15 cellular contexts compared by ENCODE assay signal in genomic region chr4:95544433-95545103, GRCh38. TPM values are rescaled to one million over a fixed set of nuclear protein-coding genes. Genes with fewer than 3 reads are reported as not detected.
DNase-seq lines count a peak whose midpoint lies in the region; ATAC-seq and TF ChIP-seq lines count a peak whose summit lies in the region.
"Had no signal": no experiment of that assay in that cellular context is flagged by ENCODE, and none has a peak within 500 bp of the region (broad histone marks: within the 10 kb centered on the region; RNA-seq: fewer than 3 reads in every experiment).

No MANE protein-coding gene starts in this region.

- TF ChIP-seq POLR2A in HCT116 (IDR thresholded peaks at IDR 0.05; ENCODE audit: borderline replicate concordance, extremely low read depth, insufficient read depth, insufficient read length), result no peak

- no peaks in the 10 kb centered on the region for H3K79me2 ChIP-seq in HCT116 (ENCODE audit: insufficient read depth, low read length)
- no peaks in the 10 kb centered on the region for H3K79me2 ChIP-seq in PC-9 (ENCODE audit: low read depth)

- no peaks in the 10 kb centered on the region for H3K27me3 ChIP-seq in HCT116 (ENCODE audit: insufficient read depth, low read length)
- H3K27me3 ChIP-seq in Panc1 (ENCODE audit: control insufficient read depth, insufficient read depth, low read length), result no peaks in the 10 kb centered on the region
- H3K27me3 ChIP-seq in PC-9 (ENCODE audit: insufficient read depth, low read depth), result no peaks in the 10 kb centered on the region

- H3K9ac ChIP-seq in HCT116 (ENCODE audit: low read length), result no peak overlapping the region

- H3K9me3 ChIP-seq in HCT116 (ENCODE audit: control insufficient read depth in 1 of 2, insufficient read depth in 1 of 2, low read depth in 1 of 2, low read length in 2 of 2), result no peaks in the 10 kb centered on the region
- no peaks in the 10 kb centered on the region for H3K9me3 ChIP-seq in Panc1 (ENCODE audit: control insufficient read depth, insufficient read depth, low read depth, low read length)
- H3K9me3 ChIP-seq in PC-9 (ENCODE audit: insufficient read depth, low read depth), result no peaks in the 10 kb centered on the region
- H3K9me3 ChIP-seq: lower lobe of right lung had no signal

- in situ Hi-C loops in Panc1 (cut with HindIII; ENCODE audit: low pct_unique_long_range_greater_than_20kb, low sequenced_read_pairs), result no loop called here

- H4K20me1 ChIP-seq in HCT116 (ENCODE audit: insufficient read depth) (no peaks in the 10 kb centered on the region), PC-9 (ENCODE audit: insufficient read depth) (no peaks in the 10 kb centered on the region)

- RAD21 ChIA-PET in HCT116 (lab: Charles Lee; ENCODE audit: low non-redundant PET in 1 of 2, low total read pairs in 2 of 2, uncharacterized antibody in 2 of 2, unreplicated experiment in 2 of 2), result no interaction called here

- no peaks in the 10 kb centered on the region for H3K36me3 ChIP-seq in HCT116 (ENCODE audit: control insufficient read depth in 1 of 2, insufficient read depth in 2 of 2, low read length in 2 of 2)
- H3K36me3 ChIP-seq in Panc1 (ENCODE audit: control insufficient read depth, insufficient read depth, low read length), result no peaks in the 10 kb centered on the region
- H3K36me3 ChIP-seq in PC-9 (ENCODE audit: low read depth), result no peaks in the 10 kb centered on the region
- H3K36me3 ChIP-seq: lower lobe of right lung had no signal

- H3K9me2 ChIP-seq in HCT116 (ENCODE audit: insufficient read depth) (no peaks in the 10 kb centered on the region), PC-9 (ENCODE audit: insufficient read depth) (no peaks in the 10 kb centered on the region)

- H3K4me1 ChIP-seq in HCT116 (ENCODE audit: control insufficient read depth in 1 of 2, insufficient read depth in 2 of 2, low read length in 2 of 2) (no peaks in the 10 kb centered on the region), Panc1 (ENCODE audit: control insufficient read depth, insufficient read depth, low read length) (peaks cover 16% of the 10 kb centered on the region; the same call in 1 of the 2 replicates), PC-9 (replicated peaks; ENCODE audit: insufficient read depth) (no peaks in the 10 kb centered on the region)

- no peaks in the 10 kb centered on the region for H3K36me3 Mint-ChIP-seq in activated naive CD8-positive, alpha-beta T cell treated with anti-CD3 and anti-CD28 coated beads for 36 hours
- H3K36me3 Mint-ChIP-seq: CD8-positive, alpha-beta T cell had no signal

- H3F3A ChIP-seq in PC-9 (ENCODE audit: insufficient read depth, low read depth), result no peaks in the 10 kb centered on the region

- POLR2A ChIA-PET in HCT116 (lab: Charles Lee) (no interaction called here), Panc1 (lab: Charles Lee) (no interaction called here), PC-9 (lab: Charles Lee; ENCODE audit: unreplicated experiment) (no interaction called here)

- H3K4me1 Mint-ChIP-seq in activated naive CD8-positive, alpha-beta T cell treated with anti-CD3 and anti-CD28 coated beads for 36 hours, result peaks cover 17% of the 10 kb centered on the region

- BruUV-seq in HCT116 (replicated peaks; lab: Mats Ljungman, UMichigan) (no TSS peak), Panc1 (replicated peaks; lab: Mats Ljungman, UMichigan) (TSS peak; percentile 11), PC-9 (replicated peaks; lab: Mats Ljungman, UMichigan) (no TSS peak)

- CTCF ChIA-PET in HCT116 (lab: Charles Lee) (no interaction called here), Panc1 (lab: Charles Lee) (no interaction called here), PC-9 (lab: Charles Lee) (no interaction called here)

- intact Hi-C loops in HCT116 (cut with micrococcal nuclease), result no loop called here
- intact Hi-C loops in Panc1 (cut with micrococcal nuclease; ENCODE audit: unreplicated experiment), result loop anchor here (2.0 kb wide), 1 partner anchor 378 kb away; no protein-coding TSS in a partner anchor
- intact Hi-C loops in PC-9 (cut with micrococcal nuclease; ENCODE audit: unreplicated experiment), result no loop called here

- no peak for TF ChIP-seq RAD21 in HCT116 (IDR thresholded peaks at IDR 0.05; ENCODE audit: low read depth)

- H3K4me3 ChIP-seq in HCT116 (replicated peaks in 1 of 2; ENCODE audit: low read depth in 1 of 2, low read length in 2 of 2) (no peak overlapping the region), Panc1 (ENCODE audit: low read depth in 2 of 2, low read length in 2 of 2) (peak overlapping the region; percentile 8; a peak in 2 of 4 replicates), fibroblast of pulmonary artery (replicated peaks; ENCODE audit: low read depth, low read length) (no peak overlapping the region), PC-9 (no peak overlapping the region)
- H3K4me3 ChIP-seq: lower lobe of right lung had no signal

- TF ChIP-seq CTCF in HCT116 (IDR thresholded peaks at IDR 0.05 in 2 of 3, conservative IDR thresholded peaks at IDR 0.05 in 1 of 3; ENCODE audit: borderline replicate concordance in 1 of 3, insufficient read depth in 1 of 3, low read depth in 2 of 3, low read length in 2 of 3), result peak in 1 of 3 experiments; percentile 9; a peak in 1 of 6 replicates
- peak; percentile 19; the same call in 1 of the 2 replicates for TF ChIP-seq CTCF in Panc1 (IDR thresholded peaks at IDR 0.05)
- peak; percentile 36 for TF ChIP-seq CTCF in fibroblast of pulmonary artery (IDR thresholded peaks at IDR 0.05; ENCODE audit: low read length, missing control alignments)
- TF ChIP-seq CTCF in PC-9 (conservative IDR thresholded peaks at IDR 0.05), result no peak

- no peak overlapping the region for H3K4me3 Mint-ChIP-seq in activated naive CD8-positive, alpha-beta T cell treated with anti-CD3 and anti-CD28 coated beads for 36 hours
- H3K4me3 Mint-ChIP-seq: activated T-cell treated with anti-CD3 and anti-CD28 coated beads, Interleukin-2, amount 50 U/mL, for 72 hours; CD8-positive, alpha-beta T cell had no signal

- no peak overlapping the region for H3K4me2 ChIP-seq in HCT116 (ENCODE audit: low read length)
- H3K4me2 ChIP-seq in PC-9, result no peak overlapping the region

- peaks cover 2% of the 10 kb centered on the region for H3K9me3 Mint-ChIP-seq in activated naive CD8-positive, alpha-beta T cell treated with anti-CD3 and anti-CD28 coated beads for 36 hours
- H3K9me3 Mint-ChIP-seq: CD8-positive, alpha-beta T cell had no signal

- DNase-seq in HCT116 (ENCODE audit: low read depth, low spot score) (no peak), Panc1 (ENCODE audit: low read depth, low spot score) (no peak), fibroblast of pulmonary artery (ENCODE audit: low read depth) (no peak), putamen (ENCODE audit: low spot score) (peak; percentile 67), SW480 (ENCODE audit: low spot score) (no peak), PC-9 (no peak)
- DNase-seq in activated naive CD8-positive, alpha-beta T cell treated with anti-CD3 and anti-CD28 coated beads for 36 hours, result no peak
- DNase-seq: activated CD4-positive, CD25-positive, alpha-beta regulatory T cell; activated T-cell treated with anti-CD3 and anti-CD28 coated beads, Interleukin-2, amount 50 U/mL, for 72 hours; CD8-positive, alpha-beta T cell; lower lobe of right lung; NCI-H2171 treated with DMSO at 0.1 percent for 48 hours had no signal

- H3K27ac ChIP-seq in HCT116 (ENCODE audit: low read depth, low read length) (no peak overlapping the region), Panc1 (ENCODE audit: low read length) (0 out of 2 replicates have a peak overlapping the region, but pooled peaks have one; percentile 54), PC-9 (no peak overlapping the region)
- H3K27ac ChIP-seq: lower lobe of right lung had no signal

- H2AFZ ChIP-seq in HCT116 (ENCODE audit: low read depth, low read length, poor library complexity, severe bottlenecking) (no peak overlapping the region), PC-9 (no peak overlapping the region)

- H3K27ac Mint-ChIP-seq in activated naive CD8-positive, alpha-beta T cell treated with anti-CD3 and anti-CD28 coated beads for 36 hours, result no peak overlapping the region
- H3K27ac Mint-ChIP-seq: activated T-cell treated with anti-CD3 and anti-CD28 coated beads, Interleukin-2, amount 50 U/mL, for 72 hours; CD8-positive, alpha-beta T cell had no signal

- peaks cover 53% of the 10 kb centered on the region for H3K27me3 Mint-ChIP-seq in activated naive CD8-positive, alpha-beta T cell treated with anti-CD3 and anti-CD28 coated beads for 36 hours

- 0 out of 2 replicates have a peak, but pooled peaks have one; percentile 52 for ATAC-seq in HCT116
- ATAC-seq in Panc1, result no peak
- ATAC-seq in GM18858 (IDR thresholded peaks at IDR 0.05; ENCODE audit: unreplicated experiment), result no peak
- ATAC-seq: activated T-cell treated with anti-CD3 and anti-CD28 coated beads, Interleukin-2, amount 50 U/mL, for 72 hours; CD8-positive, alpha-beta T cell; lower lobe of right lung; sciatic nerve had no signal

TF ChIP-seq in HCT116, 20 proteins besides CTCF, POLR2A, EP300 and RAD21:
- no peak for TF ChIP-seq SRF (IDR thresholded peaks at IDR 0.05; ENCODE audit: low read depth)
- TF ChIP-seq TCF7L2 (IDR thresholded peaks at IDR 0.05; ENCODE audit: borderline replicate concordance, extremely low read depth, insufficient read depth, insufficient read length), result no peak
- no peak for TF ChIP-seq FOSL1 (IDR thresholded peaks at IDR 0.05; ENCODE audit: low read depth)
- no peak for TF ChIP-seq EZH2 (IDR thresholded peaks at IDR 0.05)
- no peak for TF ChIP-seq CBX3 (IDR thresholded peaks at IDR 0.05; ENCODE audit: low read depth)
- TF ChIP-seq ZFX (IDR thresholded peaks at IDR 0.05), result no peak

RNA-seq across cellular contexts. Expression of gene UNC5C, which starts 4.2 kb away (rescaled TPM):
- not detected for total RNA-seq in HCT116 (2021; ENCODE audit: unreplicated experiment)
- not detected in 2 replicates for polyA plus RNA-seq in HCT116 (2012)
- 8.2 TPM for total RNA-seq in Panc1 (2021; ENCODE audit: unreplicated experiment)
- polyA plus RNA-seq in Panc1 (2012; ENCODE audit: insufficient read length), result 5.6 TPM
- total RNA-seq in activated naive CD8-positive, alpha-beta T cell treated with anti-CD3 and anti-CD28 coated beads for 36 hours, result not detected
- total RNA-seq in PC-9 (2021), result not detected in 2 replicates
- total RNA-seq: bronchial epithelial cell; CD8-positive, alpha-beta T cell had no signal

Comparison
In these comparisons a context has a peak if more than half of its experiments do, and no peak if none do; other contexts are left out.
1. H3K4me3 ChIP-seq: peak in Panc1 (2 of 2); none in HCT116 (0 of 2), fibroblast of pulmonary artery (single experiment) and PC-9 (single experiment).